12 cellular contexts compared by ENCODE assay signal in the genomic region with DNA sequence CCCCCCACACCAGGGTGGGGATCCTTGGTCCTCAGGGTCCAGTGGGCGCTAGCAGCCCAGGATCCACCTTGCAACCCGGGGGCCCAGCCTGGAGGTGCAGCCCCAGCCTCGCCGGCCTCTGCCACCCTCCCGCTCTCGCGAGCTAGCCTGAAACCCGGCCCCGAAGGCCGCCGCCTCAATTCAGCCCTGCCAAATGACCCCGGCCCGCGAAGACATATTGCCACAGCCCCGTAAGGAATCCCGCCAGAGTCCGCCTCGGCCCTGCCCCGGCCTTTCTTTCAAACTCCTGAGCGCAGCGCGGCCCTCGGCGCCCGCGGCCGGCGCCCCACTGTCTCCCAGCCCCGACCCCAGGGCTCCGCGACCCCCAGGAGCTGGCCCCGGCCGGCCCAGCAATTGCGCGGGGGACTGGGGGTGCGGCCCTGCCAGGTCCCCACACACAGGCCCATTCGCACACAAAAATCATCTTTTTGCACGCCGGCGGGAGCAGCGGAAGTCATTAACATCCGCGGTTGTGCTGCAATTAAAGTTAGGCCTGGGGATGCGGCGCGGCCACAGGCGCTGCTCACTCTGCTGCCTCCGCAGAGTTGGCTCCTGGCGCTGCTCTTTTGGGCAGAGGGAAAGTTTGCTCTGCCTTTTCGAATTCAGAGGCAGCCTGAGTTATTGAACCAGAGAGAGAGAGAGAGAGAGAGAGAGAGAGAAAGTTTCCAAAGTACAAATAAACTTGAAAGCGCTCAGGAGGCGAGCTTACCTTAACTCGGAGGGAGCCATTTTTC. TPM values are rescaled to one million over a fixed set of nuclear protein-coding genes. Genes with fewer than 3 reads are reported as not detected.
DNase-seq lines count a peak whose midpoint lies in the region; ATAC-seq and TF ChIP-seq lines count a peak whose summit lies in the region.
"Had no signal": no experiment of that assay in that cellular context is flagged by ENCODE, and none has a peak within 500 bp of the region (broad histone marks: within the 10 kb centered on the region; RNA-seq: fewer than 3 reads in every experiment).

No MANE protein-coding gene starts in this region.

- H3K36me3 Mint-ChIP-seq in endothelial cell (ENCODE audit: low read depth, unreplicated experiment) = peaks cover 4% of the 10 kb centered on the region
- no peaks in the 10 kb centered on the region for H3K36me3 Mint-ChIP-seq in activated CD8-positive, alpha-beta T cell treated with anti-CD3 and anti-CD28 coated beads for 36 hours (ENCODE audit: low read depth)
- H3K36me3 Mint-ChIP-seq: CD4-positive, CD25-positive, alpha-beta regulatory T cell had no signal

- TF ChIP-seq POLR2A in Peyer's patch (IDR thresholded peaks at IDR 0.05) = no peak

- no peaks in the 10 kb centered on the region for H3K9me2 ChIP-seq in PC-9 (ENCODE audit: insufficient read depth)

- peak; percentile 2 for ATAC-seq in mucosa of descending colon
- no peak for ATAC-seq in activated CD8-positive, alpha-beta T cell treated with anti-CD3 and anti-CD28 coated beads for 36 hours

- POLR2A ChIA-PET in PC-9 (lab: Charles Lee; ENCODE audit: unreplicated experiment) = no interaction called here
- POLR2A ChIA-PET in activated CD8-positive, alpha-beta T cell treated with anti-CD3 and anti-CD28 coated beads for 36 hours (lab: Charles Lee) = no interaction called here

- H4K20me1 ChIP-seq in PC-9 (ENCODE audit: insufficient read depth) = no peaks in the 10 kb centered on the region

- no peaks in the 10 kb centered on the region for H3K79me2 ChIP-seq in PC-9 (ENCODE audit: low read depth)

- no peak overlapping the region for H2AFZ ChIP-seq in PC-9

- H3K9me3 ChIP-seq in Peyer's patch = no peaks in the 10 kb centered on the region
- H3K9me3 ChIP-seq in mucosa of descending colon = no peaks in the 10 kb centered on the region
- no peaks in the 10 kb centered on the region for H3K9me3 ChIP-seq in stomach smooth muscle (ENCODE audit: control insufficient read depth in 2 of 2, low read length in 2 of 2)
- H3K9me3 ChIP-seq in PC-9 (ENCODE audit: insufficient read depth, low read depth) = no peaks in the 10 kb centered on the region

- H3K36me3 ChIP-seq in Peyer's patch (no peaks in the 10 kb centered on the region), mucosa of descending colon (ENCODE audit: low read depth) (no peaks in the 10 kb centered on the region), stomach smooth muscle (ENCODE audit: control insufficient read depth in 2 of 2, insufficient read depth in 2 of 2, low read length in 2 of 2) (no peaks in the 10 kb centered on the region), PC-9 (ENCODE audit: low read depth) (no peaks in the 10 kb centered on the region)

- H3K9me3 Mint-ChIP-seq in endothelial cell (ENCODE audit: unreplicated experiment) = no peaks in the 10 kb centered on the region
- no peaks in the 10 kb centered on the region for H3K9me3 Mint-ChIP-seq in activated CD8-positive, alpha-beta T cell treated with anti-CD3 and anti-CD28 coated beads for 36 hours

- H3K9ac ChIP-seq in stomach smooth muscle (ENCODE audit: low read length in 2 of 2) = peak overlapping the region; percentile 93 to 96

- H3K4me3 ChIP-seq in Peyer's patch (peak overlapping the region in 3 of 4 donors; percentile 19 to 75 (median 58)), mucosa of descending colon (peak overlapping the region; percentile 36), stomach smooth muscle (ENCODE audit: low read length in 2 of 2) (peak overlapping the region; percentile 78 to 94), PC-9 (no peak overlapping the region)

- CTCF ChIA-PET in PC-9 (lab: Charles Lee) = no interaction called here
- CTCF ChIA-PET in activated CD8-positive, alpha-beta T cell treated with anti-CD3 and anti-CD28 coated beads for 36 hours (lab: Charles Lee) = no interaction called here

- TF ChIP-seq CTCF in Peyer's patch (IDR thresholded peaks at IDR 0.05) (no peak), endothelial cell (IDR thresholded peaks at IDR 0.05; ENCODE audit: unreplicated experiment) (no peak), mucosa of descending colon (IDR thresholded peaks at IDR 0.05) (no peak), PC-9 (conservative IDR thresholded peaks at IDR 0.05) (no peak)
- no peak for TF ChIP-seq CTCF in activated CD8-positive, alpha-beta T cell treated with anti-CD3 and anti-CD28 coated beads for 36 hours (IDR thresholded peaks at IDR 0.05)

- peaks cover 17% of the 10 kb centered on the region for H3F3A ChIP-seq in PC-9 (ENCODE audit: insufficient read depth, low read depth)

- peaks cover 24% of the 10 kb centered on the region for H3K27me3 Mint-ChIP-seq in endothelial cell (ENCODE audit: unreplicated experiment)
- H3K27me3 Mint-ChIP-seq in activated CD8-positive, alpha-beta T cell treated with anti-CD3 and anti-CD28 coated beads for 36 hours = peaks cover 26% of the 10 kb centered on the region

- DNase-seq in Peyer's patch = peak in 2 of 3 donors; percentile 14 to 73
- DNase-seq in endothelial cell (ENCODE audit: low spot score) = peak; percentile 38
- peak; percentile 39 to 75 (median 73) for DNase-seq in mucosa of descending colon
- no peak for DNase-seq in NCI-H1092 treated with DMSO at 0.1 percent for 48 hours (lab: John Stamatoyannopoulos, UW)
- DNase-seq in PC-9 = no peak
- DNase-seq in activated CD8-positive, alpha-beta T cell treated with anti-CD3 and anti-CD28 coated beads for 36 hours = no peak
- DNase-seq in activated naive CD4-positive, alpha-beta T cell treated with anti-CD3 and anti-CD28 coated beads, Interleukin-2, amount 50 U/mL, for 16 hours = no peak
- DNase-seq: amygdala; CD4-positive, CD25-positive, alpha-beta regulatory T cell; GDM1; Karpas-422 had no signal

- H3K27ac ChIP-seq in Peyer's patch (peak overlapping the region; percentile 60 to 96 (median 80)), stomach smooth muscle (ENCODE audit: low read length) (peak overlapping the region; percentile 95), PC-9 (no peak overlapping the region)

- H3K4me1 ChIP-seq in Peyer's patch (peaks cover 0 to 46% (median 5%) of the 10 kb centered on the region in 4 donors), mucosa of descending colon (ENCODE audit: low read depth) (peaks cover 41% of the 10 kb centered on the region), stomach smooth muscle (ENCODE audit: control insufficient read depth, insufficient read depth, low read length) (peaks cover 46% of the 10 kb centered on the region), PC-9 (replicated peaks; ENCODE audit: insufficient read depth) (peaks cover 29% of the 10 kb centered on the region)

- H3K4me3 Mint-ChIP-seq in endothelial cell (ENCODE audit: unreplicated experiment) = no peak overlapping the region
- no peak overlapping the region for H3K4me3 Mint-ChIP-seq in activated CD8-positive, alpha-beta T cell treated with anti-CD3 and anti-CD28 coated beads for 36 hours
- H3K4me3 Mint-ChIP-seq: CD4-positive, CD25-positive, alpha-beta regulatory T cell had no signal

- no TSS peak for BruUV-seq in PC-9 (replicated peaks; lab: Mats Ljungman, UMichigan)

- intact Hi-C loops in mucosa of descending colon (cut with DNase I, micrococcal nuclease) = loop anchor here in 1 of 2 donors (5.0 kb wide), 1 partner anchor 282 kb away; no protein-coding TSS in a partner anchor
- intact Hi-C loops in PC-9 (cut with micrococcal nuclease; ENCODE audit: unreplicated experiment) = no loop called here
- intact Hi-C loops in activated CD8-positive, alpha-beta T cell treated with anti-CD3 and anti-CD28 coated beads for 36 hours (cut with micrococcal nuclease) = no loop called here

- H3K27ac Mint-ChIP-seq in endothelial cell (ENCODE audit: unreplicated experiment) = no peak overlapping the region
- no peak overlapping the region for H3K27ac Mint-ChIP-seq in activated CD8-positive, alpha-beta T cell treated with anti-CD3 and anti-CD28 coated beads for 36 hours
- H3K27ac Mint-ChIP-seq: CD4-positive, CD25-positive, alpha-beta regulatory T cell had no signal

- H3K4me2 ChIP-seq in PC-9 = no peak overlapping the region

- no peaks in the 10 kb centered on the region for H3K27me3 ChIP-seq in Peyer's patch
- peaks cover 2 to 6% of the 10 kb centered on the region in 2 donors for H3K27me3 ChIP-seq in stomach smooth muscle (ENCODE audit: control insufficient read depth in 1 of 2, insufficient read depth in 2 of 2, low read length in 2 of 2)
- no peaks in the 10 kb centered on the region for H3K27me3 ChIP-seq in PC-9 (ENCODE audit: insufficient read depth, low read depth)

- peaks cover 31% of the 10 kb centered on the region for H3K4me1 Mint-ChIP-seq in endothelial cell (ENCODE audit: unreplicated experiment)
- peaks cover 11% of the 10 kb centered on the region for H3K4me1 Mint-ChIP-seq in activated CD8-positive, alpha-beta T cell treated with anti-CD3 and anti-CD28 coated beads for 36 hours (ENCODE audit: low read depth)
- H3K4me1 Mint-ChIP-seq: CD4-positive, CD25-positive, alpha-beta regulatory T cell had no signal

RNA-seq across cellular contexts. Expression of a gene that starts 4.0 kb away (rescaled TPM):
- total RNA-seq in Peyer's patch = 10 to 100 TPM in 3 of 4 donors, 1 to 10 TPM in 1; 8.3 to 24.3 (median 20.1) TPM
- total RNA-seq in endothelial cell (ENCODE audit: unreplicated experiment) = 0.59 TPM
- total RNA-seq in mucosa of descending colon = 10 to 100 TPM; 16.1 to 26.6 (median 23.8) TPM
- total RNA-seq in PC-9 (2021) = 0.63 and 1.0 TPM in 2 replicates
- total RNA-seq in activated CD8-positive, alpha-beta T cell treated with anti-CD3 and anti-CD28 coated beads for 36 hours = not detected
- total RNA-seq: CD4-positive, CD25-positive, alpha-beta regulatory T cell had no signal

RNA-seq across cellular contexts. Expression of a gene that starts 8.1 kb away (rescaled TPM):
- total RNA-seq in Peyer's patch (10 to 100 TPM; 18.7 to 45.0 (median 30.7) TPM), endothelial cell (ENCODE audit: unreplicated experiment) (not detected), mucosa of descending colon (10 to 100 TPM; 20.2 to 39.5 (median 20.5) TPM), PC-9 (2021) (0.65 and 1.2 TPM in 2 replicates)
- total RNA-seq in activated CD8-positive, alpha-beta T cell treated with anti-CD3 and anti-CD28 coated beads for 36 hours = not detected
- total RNA-seq: CD4-positive, CD25-positive, alpha-beta regulatory T cell had no signal

RNA-seq across cellular contexts. Expression of a gene that starts 9.0 kb away (rescaled TPM):
- total RNA-seq in Peyer's patch = 10 to 100 TPM in 1 of 4 donors, 1 to 10 TPM in 3; 2.6 to 11.5 (median 5.9) TPM
- 0.31 TPM for total RNA-seq in endothelial cell (ENCODE audit: unreplicated experiment)
- total RNA-seq in mucosa of descending colon = 1 to 10 TPM; 5.9 to 9.5 (median 8.3) TPM
- not detected in 2 replicates for total RNA-seq in PC-9 (2021)
- under 1 TPM in 1 of 2 experiments, not detected in 1; 0.25 TPM for total RNA-seq in activated CD8-positive, alpha-beta T cell treated with anti-CD3 and anti-CD28 coated beads for 36 hours
- total RNA-seq: CD4-positive, CD25-positive, alpha-beta regulatory T cell had no signal

RNA-seq across cellular contexts. Expression of a gene that starts 12.9 kb away (rescaled TPM):
- total RNA-seq in Peyer's patch (10 to 100 TPM in 3 of 4 donors, 1 to 10 TPM in 1; 6.7 to 21.2 (median 13.9) TPM), endothelial cell (ENCODE audit: unreplicated experiment) (0.13 TPM), mucosa of descending colon (10 to 100 TPM; 19.9 to 38.1 (median 20.5) TPM), PC-9 (2021) (50.5 and 53.1 TPM in 2 replicates)
- total RNA-seq in activated CD8-positive, alpha-beta T cell treated with anti-CD3 and anti-CD28 coated beads for 36 hours = not detected
- total RNA-seq: CD4-positive, CD25-positive, alpha-beta regulatory T cell had no signal

RNA-seq across cellular contexts. Expression of a gene that starts 17.0 kb away (rescaled TPM):
- 10 to 100 TPM in 1 of 4 donors, 1 to 10 TPM in 3; 3.3 to 11.8 (median 5.7) TPM for total RNA-seq in Peyer's patch
- total RNA-seq in endothelial cell (ENCODE audit: unreplicated experiment) = not detected
- 10 to 100 TPM; 17.1 to 29.8 (median 27.9) TPM for total RNA-seq in mucosa of descending colon
- not detected in 2 replicates for total RNA-seq in PC-9 (2021)
- not detected for total RNA-seq in activated CD8-positive, alpha-beta T cell treated with anti-CD3 and anti-CD28 coated beads for 36 hours
- total RNA-seq: CD4-positive, CD25-positive, alpha-beta regulatory T cell had no signal

Comparison
In these comparisons a context has a peak if more than half of its experiments do, and no peak if none do; other contexts are left out.
1. DNase-seq: peak in Peyer's patch (2 of 3), endothelial cell (single experiment) and mucosa of descending colon (3 of 3); none in NCI-H1092 treated with DMSO at 0.1 percent for 48 hours (single experiment), PC-9 (0 of 2), activated CD8-positive, alpha-beta T cell treated with anti-CD3 and anti-CD28 coated beads for 36 hours (single experiment) and activated naive CD4-positive, alpha-beta T cell treated with anti-CD3 and anti-CD28 coated beads, Interleukin-2, amount 50 U/mL, for 16 hours (single experiment).